ENCODE assay signal across 8 cellular contexts in genomic region chr1:161523817-161524741, GRCh38. TPM values are rescaled to one million over a fixed set of nuclear protein-coding genes. Genes with fewer than 3 reads are reported as not detected.
DNase-seq lines count a peak whose midpoint lies in the region; TF ChIP-seq lines count a peak whose summit lies in the region.
"Not testable (repeated sequence)": the region's sequence is repeated elsewhere in the genome, so short reads cannot be mapped to it uniquely, and the experiment has no call there.

Gene HSPA6 (plus strand): TSS chr1:161524540. CDS start chr1:161524659, 119 bp downstream.

- DNase-seq in DMS 273 treated with DMSO at 0.1 percent for 48 hours (lab: John Stamatoyannopoulos, UW) (peak; percentile 35), GM23248 (peak; percentile 93), SHP77 treated with DMSO at 0.1 percent for 48 hours (lab: John Stamatoyannopoulos, UW) (peak; percentile 77), fibroblast of gingiva (ENCODE audit: low read depth) (peak; percentile 56)
- peak; percentile 58 for DNase-seq in activated T-helper 9 cell treated with anti-CD3 and anti-CD28 coated beads, Interleukin-2, amount 50 U/mL, for 16 hours (ENCODE audit: low read depth)
- DNase-seq in stimulated activated CD8-positive, alpha-beta memory T cell treated with anti-CD3 and anti-CD28 coated beads, Interleukin-4, amount 100 ng/mL, for 4 hours (ENCODE audit: low read depth in 2 of 2, low spot score in 1 of 2), result peak; percentile 49 to 87

- H3K4me3 ChIP-seq in GM23248 (peak within 1 kb of the TSS; percentile 79), Loucy (ENCODE audit: low read length, poor library complexity, severe bottlenecking) (peak within 1 kb of the TSS; percentile 84), muscle layer of duodenum (ENCODE audit: low read depth in 1 of 2, low read length in 2 of 2) (peak within 1 kb of the TSS; percentile 66 to 75)

- not testable (repeated sequence) for H3K27me3 ChIP-seq in GM23248 (replicated peaks; ENCODE audit: insufficient read depth); Loucy (ENCODE audit: insufficient read depth, low read length, poor library complexity, severe bottlenecking); muscle layer of duodenum (ENCODE audit: low read depth, low read length)

- not testable (repeated sequence) for H4K20me1 ChIP-seq in GM23248 (ENCODE audit: insufficient read depth); Loucy (ENCODE audit: insufficient read depth, low read length, poor library complexity, severe bottlenecking)

- H3K27ac ChIP-seq in GM23248 (peak within 1 kb of the TSS; percentile 85), muscle layer of duodenum (ENCODE audit: low read length) (peak within 1 kb of the TSS; percentile 60)

- not testable (repeated sequence) for H3K36me3 ChIP-seq in GM23248 (ENCODE audit: low read depth); Loucy (ENCODE audit: insufficient read depth, low read length); muscle layer of duodenum (ENCODE audit: control insufficient read depth in 1 of 2, insufficient read depth in 2 of 2, low read length in 2 of 2)

- not testable (repeated sequence) for H3K4me1 ChIP-seq in GM23248 (ENCODE audit: insufficient read depth); Loucy (ENCODE audit: insufficient read depth, low read length, poor library complexity, severe bottlenecking); muscle layer of duodenum (ENCODE audit: control insufficient read depth in 1 of 2, insufficient read depth in 2 of 2, low read length in 2 of 2)

- WGBS in GM23248 (ENCODE audit: low coverage in 1 of 2, low lambda C conversion rate in 2 of 2, missing lambda C conversion rate in 2 of 2), 2 experiments, result 1% methylated on average over 56 to 60 of the region's 72 CpGs

- in situ Hi-C loops in GM23248 (cut with MboI), result not testable (repeated sequence)

- not testable (repeated sequence) for H3K9me2 ChIP-seq in GM23248 (ENCODE audit: insufficient read depth); Loucy (replicated peaks; ENCODE audit: low read depth, low read length)

- peak within 1 kb of the TSS; percentile 90 for H3K4me2 ChIP-seq in GM23248 (ENCODE audit: unreplicated experiment)
- peak within 1 kb of the TSS; percentile 58 for H3K4me2 ChIP-seq in Loucy (ENCODE audit: low read depth, low read length, poor library complexity, severe bottlenecking)

- H2AFZ ChIP-seq in GM23248, result peak within 1 kb of the TSS; percentile 95
- peak within 1 kb of the TSS; percentile 99 for H2AFZ ChIP-seq in Loucy (ENCODE audit: low read length)

- not testable (repeated sequence) for H3K9me3 ChIP-seq in GM23248 (ENCODE audit: low read depth); Loucy (ENCODE audit: insufficient read depth, low read depth, low read length); muscle layer of duodenum (ENCODE audit: control insufficient read depth in 1 of 2, low read length in 2 of 2)

- not testable (repeated sequence) for H3F3A ChIP-seq in GM23248 (ENCODE audit: insufficient read depth); Loucy (ENCODE audit: low read depth)

- not testable (repeated sequence) for TF ChIP-seq CTCF in Loucy (conservative IDR thresholded peaks at IDR 0.05; ENCODE audit: low read length)

- H3K9ac ChIP-seq in GM23248, result peak within 1 kb of the TSS; percentile 81
- peak within 1 kb of the TSS; percentile 97 for H3K9ac ChIP-seq in Loucy (ENCODE audit: low read depth, low read length, poor library complexity, severe bottlenecking)

- not testable (repeated sequence) for H3K79me2 ChIP-seq in GM23248 (ENCODE audit: insufficient read depth); Loucy (ENCODE audit: insufficient read depth, low read length)

RNA-seq across cellular contexts. Expression of gene HSPA6, which starts in this region (rescaled TPM):
- not detected in 2 replicates for total RNA-seq in GM23248 (2014; rRNA removed; shearing (Covaris generic))
- polyA plus RNA-seq in GM23248 (2016; fragmentation: Nextera tagmentation; extraction: Ambion mirVana), result 0.13 and 0.23 TPM in 2 replicates

Comparison
In these comparisons a context has a peak if more than half of its experiments do, and no peak if none do; other contexts are left out.
1. Peak in every context shown above with its lines: DNase-seq, H3K4me3 ChIP-seq and H3K27ac ChIP-seq.
2. Peak in DNase-seq, H3K4me3 ChIP-seq, H3K27ac ChIP-seq, H3K9ac ChIP-seq and H3K4me2 ChIP-seq in GM23248; RNA of the gene not detected or under 1 TPM.
3. DNase-seq: peak in every context shown above with its lines; median percentile 93 in GM23248; 77 in SHP77 treated with DMSO at 0.1 percent for 48 hours; 68 in stimulated activated CD8-positive, alpha-beta memory T cell treated with anti-CD3 and anti-CD28 coated beads, Interleukin-4, amount 100 ng/mL, for 4 hours; 58 in activated T-helper 9 cell treated with anti-CD3 and anti-CD28 coated beads, Interleukin-2, amount 50 U/mL, for 16 hours; 56 in fibroblast of gingiva; 35 in DMS 273 treated with DMSO at 0.1 percent for 48 hours.